13 cellular contexts compared by ENCODE assay signal in the genomic region with DNA sequence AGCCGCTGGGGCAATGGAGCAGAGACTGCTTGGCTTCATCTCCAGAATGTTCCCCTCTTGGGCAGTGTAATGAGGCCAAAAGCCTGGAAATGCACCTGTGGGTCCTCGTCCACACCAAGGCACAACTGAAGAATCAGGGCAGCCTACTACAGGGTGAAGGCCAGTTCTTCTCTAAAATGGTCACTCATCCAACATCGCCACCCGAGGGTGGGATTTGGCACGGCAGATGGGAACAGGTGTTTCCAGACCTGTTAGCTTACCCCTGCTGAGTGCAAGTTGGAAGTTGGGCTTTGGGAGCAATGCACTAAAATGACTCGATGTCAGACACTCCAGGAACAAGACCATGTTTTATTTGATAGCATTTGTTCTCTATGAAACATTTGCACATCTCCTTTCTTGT.
DNase-seq lines count a peak whose midpoint lies in the region; ATAC-seq and TF ChIP-seq lines count a peak whose summit lies in the region.
"Had no signal": no experiment of that assay in that cellular context is flagged by ENCODE, and none has a peak within 500 bp of the region (broad histone marks: within the 10 kb centered on the region; RNA-seq: fewer than 3 reads in every experiment).

No MANE protein-coding gene starts in this region.

- no peaks in the 10 kb centered on the region for H3K9me3 Mint-ChIP-seq in activated T-cell treated with anti-CD3 and anti-CD28 coated beads, Interleukin-2, amount 50 U/mL, for 72 hours
- no peaks in the 10 kb centered on the region for H3K9me3 Mint-ChIP-seq in neural crest cell

- peak; percentile 33 for TF ChIP-seq CTCF in neural crest cell (conservative IDR thresholded peaks at IDR 0.05)

- H3K36me3 Mint-ChIP-seq in activated T-cell treated with anti-CD3 and anti-CD28 coated beads, Interleukin-2, amount 50 U/mL, for 72 hours (ENCODE audit: insufficient read depth in 2 of 2) = no peaks in the 10 kb centered on the region
- no peaks in the 10 kb centered on the region for H3K36me3 Mint-ChIP-seq in neural crest cell (ENCODE audit: low read depth)

- DNase-seq in NCI-H82 (lab: John Stamatoyannopoulos, UW) = peak; percentile 41
- no peak for DNase-seq in NCI-H82 treated with DMSO at 0.1 percent for 48 hours (lab: John Stamatoyannopoulos, UW; ENCODE audit: unreplicated experiment)
- DNase-seq in NCI-H748 treated with DMSO at 0.1 percent for 48 hours (lab: John Stamatoyannopoulos, UW) = peak; percentile 10
- peak; percentile 10 to 21 for DNase-seq in activated T-cell treated with anti-CD3 and anti-CD28 coated beads, Interleukin-2, amount 50 U/mL, for 72 hours
- no peak for DNase-seq in neural crest cell (ENCODE audit: low read depth, low spot score)
- no peak for DNase-seq in anterior cingulate cortex (lab: John Stamatoyannopoulos, UW)
- DNase-seq: ACHN, DMS79 treated with DMSO at 0.1 percent for 48 hours, heart right ventricle, NCI-H1105 treated with DMSO at 0.1 percent for 48 hours, upper lobe of left lung had no signal

- no peak overlapping the region for H3K4me3 Mint-ChIP-seq in activated T-cell treated with anti-CD3 and anti-CD28 coated beads, Interleukin-2, amount 50 U/mL, for 72 hours
- H3K4me3 Mint-ChIP-seq in neural crest cell = no peak overlapping the region

- no peak for ATAC-seq in activated T-cell treated with anti-CD3 and anti-CD28 coated beads, Interleukin-2, amount 50 U/mL, for 72 hours (replicated peaks in 1 of 2)
- ATAC-seq in GM21367 (IDR thresholded peaks at IDR 0.05; ENCODE audit: unreplicated experiment) = no peak
- ATAC-seq in GM21619 (IDR thresholded peaks at IDR 0.05; ENCODE audit: unreplicated experiment) = no peak
- ATAC-seq: heart right ventricle had no signal

- H3K27ac Mint-ChIP-seq in activated T-cell treated with anti-CD3 and anti-CD28 coated beads, Interleukin-2, amount 50 U/mL, for 72 hours = no peak overlapping the region
- no peak overlapping the region for H3K27ac Mint-ChIP-seq in neural crest cell (ENCODE audit: unreplicated experiment)

- no peaks in the 10 kb centered on the region for H3K4me1 Mint-ChIP-seq in activated T-cell treated with anti-CD3 and anti-CD28 coated beads, Interleukin-2, amount 50 U/mL, for 72 hours (ENCODE audit: low read depth)
- peaks cover 22% of the 10 kb centered on the region for H3K4me1 Mint-ChIP-seq in neural crest cell

- H3K27me3 Mint-ChIP-seq in activated T-cell treated with anti-CD3 and anti-CD28 coated beads, Interleukin-2, amount 50 U/mL, for 72 hours (ENCODE audit: low read depth) = no peaks in the 10 kb centered on the region
- no peaks in the 10 kb centered on the region for H3K27me3 Mint-ChIP-seq in neural crest cell (ENCODE audit: low read depth)

Comparison
In these comparisons a context has a peak if more than half of its experiments do, and no peak if none do; other contexts are left out.
1. DNase-seq: peak in NCI-H82 (single experiment), NCI-H748 treated with DMSO at 0.1 percent for 48 hours (single experiment) and activated T-cell treated with anti-CD3 and anti-CD28 coated beads, Interleukin-2, amount 50 U/mL, for 72 hours (2 of 2); none in NCI-H82 treated with DMSO at 0.1 percent for 48 hours (single experiment), neural crest cell (single experiment) and anterior cingulate cortex (0 of 58).